ENCODE assay signal across 1 cellular context in the genomic region with DNA sequence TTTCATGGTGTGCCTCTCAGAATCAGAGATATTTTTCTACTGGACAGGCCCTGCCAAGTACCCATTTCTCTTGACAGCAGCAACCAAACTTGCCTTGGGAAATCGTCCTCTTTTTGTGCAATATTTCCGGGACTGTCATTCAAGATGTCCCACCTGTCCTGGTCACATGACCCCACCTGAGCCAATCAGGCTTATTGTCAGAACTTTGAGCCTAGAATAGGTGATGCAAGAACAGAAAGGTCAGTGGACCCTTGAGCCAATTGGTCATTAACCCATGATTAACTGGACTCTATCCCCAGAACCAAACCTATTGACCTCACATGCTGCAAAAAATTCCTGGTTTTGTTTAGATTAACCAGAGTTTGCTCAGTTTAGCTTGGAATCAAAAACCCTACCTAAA.
TF ChIP-seq lines count a peak whose summit lies in the region.

No MANE protein-coding gene starts in this region.

TF ChIP-seq in HepG2, 621 proteins besides CTCF, POLR2A, EP300 and RAD21 (continued from another document):
- TF ChIP-seq, protein P1, sequence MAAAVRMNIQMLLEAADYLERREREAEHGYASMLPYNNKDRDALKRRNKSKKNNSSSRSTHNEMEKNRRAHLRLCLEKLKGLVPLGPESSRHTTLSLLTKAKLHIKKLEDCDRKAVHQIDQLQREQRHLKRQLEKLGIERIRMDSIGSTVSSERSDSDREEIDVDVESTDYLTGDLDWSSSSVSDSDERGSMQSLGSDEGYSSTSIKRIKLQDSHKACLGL (CRISPR knock-in tag; IDR thresholded peaks at IDR 0.05): no peak
- TF ChIP-seq, protein P2, sequence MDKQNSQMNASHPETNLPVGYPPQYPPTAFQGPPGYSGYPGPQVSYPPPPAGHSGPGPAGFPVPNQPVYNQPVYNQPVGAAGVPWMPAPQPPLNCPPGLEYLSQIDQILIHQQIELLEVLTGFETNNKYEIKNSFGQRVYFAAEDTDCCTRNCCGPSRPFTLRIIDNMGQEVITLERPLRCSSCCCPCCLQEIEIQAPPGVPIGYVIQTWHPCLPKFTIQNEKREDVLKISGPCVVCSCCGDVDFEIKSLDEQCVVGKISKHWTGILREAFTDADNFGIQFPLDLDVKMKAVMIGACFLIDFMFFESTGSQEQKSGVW (CRISPR knock-in tag; IDR thresholded peaks at IDR 0.05; ENCODE audit: borderline replicate concordance): no peak
- TF ChIP-seq ZNF431 (CRISPR knock-in tag; IDR thresholded peaks at IDR 0.05; ENCODE audit: borderline replicate concordance, low read depth): no peak
- TF ChIP-seq ZMYM4 (CRISPR knock-in tag; IDR thresholded peaks at IDR 0.05): peak; percentile 44; the same call in 1 of the 2 replicates
- TF ChIP-seq, protein P3, sequence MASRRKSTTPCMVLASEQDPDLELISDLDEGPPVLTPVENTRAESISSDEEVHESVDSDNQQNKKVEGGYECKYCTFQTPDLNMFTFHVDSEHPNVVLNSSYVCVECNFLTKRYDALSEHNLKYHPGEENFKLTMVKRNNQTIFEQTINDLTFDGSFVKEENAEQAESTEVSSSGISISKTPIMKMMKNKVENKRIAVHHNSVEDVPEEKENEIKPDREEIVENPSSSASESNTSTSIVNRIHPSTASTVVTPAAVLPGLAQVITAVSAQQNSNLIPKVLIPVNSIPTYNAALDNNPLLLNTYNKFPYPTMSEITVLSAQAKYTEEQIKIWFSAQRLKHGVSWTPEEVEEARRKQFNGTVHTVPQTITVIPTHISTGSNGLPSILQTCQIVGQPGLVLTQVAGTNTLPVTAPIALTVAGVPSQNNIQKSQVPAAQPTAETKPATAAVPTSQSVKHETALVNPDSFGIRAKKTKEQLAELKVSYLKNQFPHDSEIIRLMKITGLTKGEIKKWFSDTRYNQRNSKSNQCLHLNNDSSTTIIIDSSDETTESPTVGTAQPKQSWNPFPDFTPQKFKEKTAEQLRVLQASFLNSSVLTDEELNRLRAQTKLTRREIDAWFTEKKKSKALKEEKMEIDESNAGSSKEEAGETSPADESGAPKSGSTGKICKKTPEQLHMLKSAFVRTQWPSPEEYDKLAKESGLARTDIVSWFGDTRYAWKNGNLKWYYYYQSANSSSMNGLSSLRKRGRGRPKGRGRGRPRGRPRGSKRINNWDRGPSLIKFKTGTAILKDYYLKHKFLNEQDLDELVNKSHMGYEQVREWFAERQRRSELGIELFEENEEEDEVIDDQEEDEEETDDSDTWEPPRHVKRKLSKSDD (CRISPR knock-in tag; IDR thresholded peaks at IDR 0.05; ENCODE audit: low read depth): no peak
- TF ChIP-seq ZNF10 (CRISPR knock-in tag; IDR thresholded peaks at IDR 0.05; ENCODE audit: borderline replicate concordance, low read depth): no peak
- TF ChIP-seq, protein P4, sequence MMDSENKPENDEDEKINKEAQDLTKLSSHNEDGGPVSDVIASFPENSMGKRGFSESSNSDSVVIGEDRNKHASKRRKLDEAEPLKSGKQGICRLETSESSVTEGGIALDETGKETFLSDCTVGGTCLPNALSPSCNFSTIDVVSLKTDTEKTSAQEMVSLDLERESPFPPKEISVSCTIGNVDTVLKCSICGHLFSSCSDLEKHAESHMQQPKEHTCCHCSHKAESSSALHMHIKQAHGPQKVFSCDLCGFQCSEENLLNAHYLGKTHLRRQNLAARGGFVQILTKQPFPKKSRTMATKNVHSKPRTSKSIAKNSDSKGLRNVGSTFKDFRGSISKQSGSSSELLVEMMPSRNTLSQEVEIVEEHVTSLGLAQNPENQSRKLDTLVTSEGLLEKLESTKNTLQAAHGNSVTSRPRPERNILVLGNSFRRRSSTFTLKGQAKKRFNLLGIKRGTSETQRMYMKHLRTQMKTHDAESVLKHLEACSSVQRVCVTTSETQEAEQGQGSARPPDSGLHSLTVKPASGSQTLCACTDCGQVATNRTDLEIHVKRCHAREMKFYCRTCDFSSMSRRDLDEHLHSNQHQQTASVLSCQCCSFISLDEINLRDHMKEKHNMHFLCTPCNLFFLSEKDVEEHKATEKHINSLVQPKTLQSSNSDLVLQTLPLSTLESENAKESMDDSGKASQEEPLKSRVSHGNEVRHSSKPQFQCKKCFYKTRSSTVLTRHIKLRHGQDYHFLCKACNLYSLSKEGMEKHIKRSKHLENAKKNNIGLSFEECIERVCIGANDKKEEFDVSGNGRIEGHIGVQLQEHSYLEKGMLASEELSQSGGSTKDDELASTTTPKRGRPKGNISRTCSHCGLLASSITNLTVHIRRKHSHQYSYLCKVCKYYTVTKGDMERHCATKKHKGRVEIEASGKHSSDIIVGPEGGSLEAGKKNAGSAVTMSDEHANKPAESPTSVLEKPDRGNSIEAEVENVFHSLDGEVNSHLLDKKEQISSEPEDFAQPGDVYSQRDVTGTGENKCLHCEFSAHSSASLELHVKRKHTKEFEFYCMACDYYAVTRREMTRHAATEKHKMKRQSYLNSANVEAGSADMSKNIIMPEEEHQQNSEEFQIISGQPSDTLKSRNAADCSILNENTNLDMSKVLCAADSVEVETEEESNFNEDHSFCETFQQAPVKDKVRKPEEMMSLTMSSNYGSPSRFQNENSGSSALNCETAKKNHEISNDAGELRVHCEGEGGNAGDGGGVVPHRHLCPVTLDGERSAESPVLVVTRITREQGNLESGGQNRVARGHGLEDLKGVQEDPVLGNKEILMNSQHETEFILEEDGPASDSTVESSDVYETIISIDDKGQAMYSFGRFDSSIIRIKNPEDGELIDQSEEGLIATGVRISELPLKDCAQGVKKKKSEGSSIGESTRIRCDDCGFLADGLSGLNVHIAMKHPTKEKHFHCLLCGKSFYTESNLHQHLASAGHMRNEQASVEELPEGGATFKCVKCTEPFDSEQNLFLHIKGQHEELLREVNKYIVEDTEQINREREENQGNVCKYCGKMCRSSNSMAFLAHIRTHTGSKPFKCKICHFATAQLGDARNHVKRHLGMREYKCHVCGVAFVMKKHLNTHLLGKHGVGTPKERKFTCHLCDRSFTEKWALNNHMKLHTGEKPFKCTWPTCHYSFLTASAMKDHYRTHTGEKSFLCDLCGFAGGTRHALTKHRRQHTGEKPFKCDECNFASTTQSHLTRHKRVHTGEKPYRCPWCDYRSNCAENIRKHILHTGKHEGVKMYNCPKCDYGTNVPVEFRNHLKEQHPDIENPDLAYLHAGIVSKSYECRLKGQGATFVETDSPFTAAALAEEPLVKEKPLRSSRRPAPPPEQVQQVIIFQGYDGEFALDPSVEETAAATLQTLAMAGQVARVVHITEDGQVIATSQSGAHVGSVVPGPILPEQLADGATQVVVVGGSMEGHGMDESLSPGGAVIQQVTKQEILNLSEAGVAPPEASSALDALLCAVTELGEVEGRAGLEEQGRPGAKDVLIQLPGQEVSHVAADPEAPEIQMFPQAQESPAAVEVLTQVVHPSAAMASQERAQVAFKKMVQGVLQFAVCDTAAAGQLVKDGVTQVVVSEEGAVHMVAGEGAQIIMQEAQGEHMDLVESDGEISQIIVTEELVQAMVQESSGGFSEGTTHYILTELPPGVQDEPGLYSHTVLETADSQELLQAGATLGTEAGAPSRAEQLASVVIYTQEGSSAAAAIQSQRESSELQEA (CRISPR knock-in tag; IDR thresholded peaks at IDR 0.05; ENCODE audit: not compliant biosample characterization): no peak
- TF ChIP-seq, protein P5, sequence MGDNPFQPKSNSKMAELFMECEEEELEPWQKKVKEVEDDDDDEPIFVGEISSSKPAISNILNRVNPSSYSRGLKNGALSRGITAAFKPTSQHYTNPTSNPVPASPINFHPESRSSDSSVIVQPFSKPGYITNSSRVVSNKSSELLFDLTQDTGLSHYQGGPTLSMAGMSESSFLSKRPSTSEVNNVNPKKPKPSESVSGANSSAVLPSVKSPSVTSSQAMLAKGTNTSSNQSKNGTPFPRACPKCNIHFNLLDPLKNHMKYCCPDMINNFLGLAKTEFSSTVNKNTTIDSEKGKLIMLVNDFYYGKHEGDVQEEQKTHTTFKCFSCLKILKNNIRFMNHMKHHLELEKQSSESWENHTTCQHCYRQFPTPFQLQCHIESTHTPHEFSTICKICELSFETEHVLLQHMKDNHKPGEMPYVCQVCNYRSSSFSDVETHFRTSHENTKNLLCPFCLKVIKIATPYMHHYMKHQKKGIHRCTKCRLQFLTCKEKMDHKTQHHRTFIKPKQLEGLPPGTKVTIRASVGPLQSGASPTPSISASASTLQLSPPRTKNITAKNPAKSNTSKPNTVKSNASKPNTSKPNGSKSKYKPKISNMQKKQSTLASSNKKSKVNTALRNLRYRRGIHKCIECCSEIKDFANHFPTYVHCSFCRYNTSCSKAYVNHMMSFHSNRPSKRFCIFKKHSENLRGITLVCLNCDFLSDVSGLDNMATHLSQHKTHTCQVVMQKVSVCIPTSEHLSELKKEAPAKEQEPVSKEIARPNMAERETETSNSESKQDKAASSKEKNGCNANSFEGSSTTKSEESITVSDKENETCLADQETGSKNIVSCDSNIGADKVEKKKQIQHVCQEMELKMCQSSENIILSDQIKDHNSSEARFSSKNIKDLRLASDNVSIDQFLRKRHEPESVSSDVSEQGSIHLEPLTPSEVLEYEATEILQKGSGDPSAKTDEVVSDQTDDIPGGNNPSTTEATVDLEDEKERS (CRISPR knock-in tag; IDR thresholded peaks at IDR 0.05): no peak
- TF ChIP-seq ZNF816 (CRISPR knock-in tag; IDR thresholded peaks at IDR 0.05; ENCODE audit: borderline replicate concordance): no peak
- peak; percentile 27; the same call in 1 of the 2 replicates for TF ChIP-seq RAD51 (IDR thresholded peaks at IDR 0.05; ENCODE audit: borderline replicate concordance)
- TF ChIP-seq NR2F6 (IDR thresholded peaks at IDR 0.05): peak; percentile 38; the same call in 1 of the 2 replicates
- no peak for TF ChIP-seq NR2F6 (CRISPR knock-in tag; IDR thresholded peaks at IDR 0.05)
- no peak for TF ChIP-seq SNAI1 (CRISPR knock-in tag; IDR thresholded peaks at IDR 0.05; ENCODE audit: borderline replicate concordance)
- no peak for TF ChIP-seq SNRNP70 (IDR thresholded peaks at IDR 0.05; ENCODE audit: low read depth, low read length)
- peak; percentile 75 for TF ChIP-seq HNF4A (CRISPR knock-in tag; IDR thresholded peaks at IDR 0.05)
- TF ChIP-seq CBX2 (IDR thresholded peaks at IDR 0.05; ENCODE audit: low read depth, low read length): no peak
- no peak for TF ChIP-seq CBX2 (CRISPR knock-in tag; IDR thresholded peaks at IDR 0.05; ENCODE audit: low read depth)
- TF ChIP-seq, protein P6, sequence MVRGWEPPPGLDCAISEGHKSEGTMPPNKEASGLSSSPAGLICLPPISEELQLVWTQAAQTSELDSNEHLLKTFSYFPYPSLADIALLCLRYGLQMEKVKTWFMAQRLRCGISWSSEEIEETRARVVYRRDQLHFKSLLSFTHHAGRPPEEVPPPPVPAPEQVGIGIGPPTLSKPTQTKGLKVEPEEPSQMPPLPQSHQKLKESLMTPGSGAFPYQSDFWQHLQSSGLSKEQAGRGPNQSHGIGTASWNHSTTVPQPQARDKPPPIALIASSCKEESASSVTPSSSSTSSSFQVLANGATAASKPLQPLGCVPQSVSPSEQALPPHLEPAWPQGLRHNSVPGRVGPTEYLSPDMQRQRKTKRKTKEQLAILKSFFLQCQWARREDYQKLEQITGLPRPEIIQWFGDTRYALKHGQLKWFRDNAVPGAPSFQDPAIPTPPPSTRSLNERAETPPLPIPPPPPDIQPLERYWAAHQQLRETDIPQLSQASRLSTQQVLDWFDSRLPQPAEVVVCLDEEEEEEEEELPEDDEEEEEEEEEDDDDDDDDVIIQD (CRISPR knock-in tag; IDR thresholded peaks at IDR 0.05; ENCODE audit: low read depth): no peak
- TF ChIP-seq, protein P7, sequence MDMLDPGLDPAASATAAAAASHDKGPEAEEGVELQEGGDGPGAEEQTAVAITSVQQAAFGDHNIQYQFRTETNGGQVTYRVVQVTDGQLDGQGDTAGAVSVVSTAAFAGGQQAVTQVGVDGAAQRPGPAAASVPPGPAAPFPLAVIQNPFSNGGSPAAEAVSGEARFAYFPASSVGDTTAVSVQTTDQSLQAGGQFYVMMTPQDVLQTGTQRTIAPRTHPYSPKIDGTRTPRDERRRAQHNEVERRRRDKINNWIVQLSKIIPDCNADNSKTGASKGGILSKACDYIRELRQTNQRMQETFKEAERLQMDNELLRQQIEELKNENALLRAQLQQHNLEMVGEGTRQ (IDR thresholded peaks at IDR 0.05; ENCODE audit: low read depth, low read length): peak; percentile 70
- TF ChIP-seq, protein P7 (CRISPR knock-in tag; IDR thresholded peaks at IDR 0.05; ENCODE audit: borderline replicate concordance): peak; percentile 63; the same call in 1 of the 2 replicates
